Comparison of ENCODE assay signal across 1 cellular context in genomic region chr13:76016799-76017198, GRCh38.
TF ChIP-seq lines count a peak whose summit lies in the region.

No MANE protein-coding gene starts in this region.

TF ChIP-seq in liver, 16 proteins besides CTCF, POLR2A, EP300 and RAD21 (continued from another document):
- no peak for TF ChIP-seq GABPA (IDR thresholded peaks at IDR 0.05 in 1 of 2, conservative IDR thresholded peaks at IDR 0.05 in 1 of 2)
- no peak for TF ChIP-seq ATF3 (IDR thresholded peaks at IDR 0.05)
- TF ChIP-seq FOXA2 (IDR thresholded peaks at IDR 0.05) = no peak
- no peak for TF ChIP-seq EGR1 (IDR thresholded peaks at IDR 0.05; ENCODE audit: low read depth in 2 of 2)
